8 cellular contexts compared by ENCODE assay signal in genomic region chrX:2499507-2499906, GRCh38. TPM values are rescaled to one million over a fixed set of nuclear protein-coding genes. Genes with fewer than 3 reads are reported as not detected.
DNase-seq lines count a peak whose midpoint lies in the region; ATAC-seq, FAIRE-seq and TF ChIP-seq lines count a peak whose summit lies in the region.

No MANE protein-coding gene starts in this region.

- POLR2A ChIA-PET in HepG2 (lab: Yijun Ruan, JAX) = no interaction called here

- CTCF ChIA-PET in HepG2 (lab: Yijun Ruan, JAX; ENCODE audit: low intra/inter-chr PET ratio, low total read pairs) = no interaction called here

- peak overlapping the region; percentile 87 for H3K4me3 Mint-ChIP-seq in T-helper 2 cell treated with Interferon-gamma antibody and Interleukin-4, amounts not matched to agents 5 μg/mL and 100 μg/mL, for 36 hours

- no peak overlapping the region for H2AFZ ChIP-seq in HepG2 (ENCODE audit: low read length)

- H3K36me3 Mint-ChIP-seq in T-helper 2 cell treated with Interferon-gamma antibody and Interleukin-4, amounts not matched to agents 5 μg/mL and 100 μg/mL, for 36 hours (ENCODE audit: low read depth) = peaks cover 13% of the 10 kb centered on the region

- no TSS peak for BruUV-seq in HepG2 (replicated peaks; lab: Mats Ljungman, UMichigan)

- H3K9ac ChIP-seq in HepG2 (ENCODE audit: insufficient read depth, low read depth, low read length) = peak overlapping the region; percentile 89

- H3K4me2 ChIP-seq in HepG2 (ENCODE audit: low read depth, low read length) = peak overlapping the region; percentile 87

- H3K27ac ChIP-seq in ascending aorta (peak overlapping the region; percentile 77 to 91), HepG2 (ENCODE audit: extremely low read length, insufficient read depth, low read length) (peak overlapping the region; percentile 92), temporal lobe (ENCODE audit: low read depth, low read length) (peak overlapping the region; percentile 65)

- peaks cover 21% of the 10 kb centered on the region for H3K4me1 Mint-ChIP-seq in T-helper 2 cell treated with Interferon-gamma antibody and Interleukin-4, amounts not matched to agents 5 μg/mL and 100 μg/mL, for 36 hours (ENCODE audit: low read depth)

- DNase-seq in T-helper 2 cell treated with Interferon-gamma antibody and Interleukin-4, amounts not matched to agents 5 μg/mL and 100 μg/mL, for 36 hours (ENCODE audit: low spot score) = no peak
- DNase-seq in T-helper 2 cell (no peak), ascending aorta (ENCODE audit: low spot score in 2 of 2) (no peak), HepG2 (ENCODE audit: low spot score) (no peak), GOT3 (lab: John Stamatoyannopoulos, UW) (no peak), SKM-1 (lab: John Stamatoyannopoulos, UW; ENCODE audit: unreplicated experiment) (no peak)

- no peaks in the 10 kb centered on the region for H3K27me3 Mint-ChIP-seq in T-helper 2 cell treated with Interferon-gamma antibody and Interleukin-4, amounts not matched to agents 5 μg/mL and 100 μg/mL, for 36 hours (ENCODE audit: low read depth)

- H3K4me1 ChIP-seq in ascending aorta = peaks cover 7 to 24% of the 10 kb centered on the region in 2 donors
- H3K4me1 ChIP-seq in HepG2 (ENCODE audit: insufficient read depth, low read length) = peaks cover 55% of the 10 kb centered on the region

- TF ChIP-seq CTCF in ascending aorta (IDR thresholded peaks at IDR 0.05) = no peak
- TF ChIP-seq CTCF in HepG2 (CRISPR knock-in tag; IDR thresholded peaks at IDR 0.05) = no peak

- no peak for TF ChIP-seq POLR2A in HepG2 (IDR thresholded peaks at IDR 0.05; ENCODE audit: insufficient read depth in 1 of 2, low read depth in 2 of 2, low read length in 2 of 2)

- peak overlapping the region; percentile 88 for H3K27ac Mint-ChIP-seq in T-helper 2 cell treated with Interferon-gamma antibody and Interleukin-4, amounts not matched to agents 5 μg/mL and 100 μg/mL, for 36 hours

- 7% methylated on average over 7 of the region's 8 CpGs for WGBS in HepG2 (ENCODE audit: low lambda C conversion rate)

- H3K4me3 ChIP-seq in ascending aorta = peak overlapping the region; percentile 84 to 99
- H3K4me3 ChIP-seq in HepG2 (replicated peaks in 1 of 3; ENCODE audit: insufficient read depth in 1 of 3, low read depth in 2 of 3, low read length in 3 of 3) = peak overlapping the region; percentile 87 to 99 (median 91)

- intact Hi-C loops in ascending aorta (cut with DNase I) = loop anchor here (5.0 to 10.0 kb wide), 3 partner anchors 93 to 1105 kb away; partner anchors contain the start of genes AKAP17A and SLC25A6
- intact Hi-C loops in HepG2 (cut with micrococcal nuclease; ENCODE audit: unreplicated experiment) = loop anchor here (5.0 kb wide), 1 partner anchor 97 kb away; no protein-coding TSS in a partner anchor

- H4K20me1 ChIP-seq in HepG2 (ENCODE audit: insufficient read depth, low read length) = no peaks in the 10 kb centered on the region

- H3K36me3 ChIP-seq in ascending aorta = no peaks in the 10 kb centered on the region
- H3K36me3 ChIP-seq in HepG2 (replicated peaks in 1 of 2; ENCODE audit: control insufficient read depth in 1 of 2, insufficient read depth in 2 of 2, low read length in 2 of 2) = peaks cover 2 to 4% of the 10 kb centered on the region in 2 experiments; a peak in 2 of 5 replicates

- ATAC-seq in HepG2 (no peak), GM21825 (IDR thresholded peaks at IDR 0.05; ENCODE audit: unreplicated experiment) (no peak)

- no peaks in the 10 kb centered on the region for H3K9me3 ChIP-seq in ascending aorta
- H3K9me3 ChIP-seq in HepG2 (ENCODE audit: low read length) = no peaks in the 10 kb centered on the region

- H3K79me2 ChIP-seq in HepG2 (ENCODE audit: insufficient read depth, low read length) = peaks cover 47% of the 10 kb centered on the region

- in situ Hi-C loops in HepG2 (cut with HindIII; ENCODE audit: extremely low pct_ligation_motif_present, low pct_unique_long_range_greater_than_20kb) = no loop called here

- no peak for FAIRE-seq in HepG2 (lab: Jason Lieb, UNC)

- no peak for TF ChIP-seq EP300 in HepG2 (IDR thresholded peaks at IDR 0.05; ENCODE audit: low read depth in 2 of 2, low read length in 2 of 2)
- TF ChIP-seq EP300 in HepG2 (CRISPR knock-in tag; IDR thresholded peaks at IDR 0.05; ENCODE audit: borderline replicate concordance) = no peak

- H3K9me3 Mint-ChIP-seq in T-helper 2 cell treated with Interferon-gamma antibody and Interleukin-4, amounts not matched to agents 5 μg/mL and 100 μg/mL, for 36 hours = no peaks in the 10 kb centered on the region

- H3K27me3 ChIP-seq in ascending aorta = no peaks in the 10 kb centered on the region
- no peaks in the 10 kb centered on the region; a peak in 1 of 5 replicates for H3K27me3 ChIP-seq in HepG2 (ENCODE audit: control insufficient read depth in 1 of 2, insufficient read depth in 2 of 2, low read length in 2 of 2)

- no peak for TF ChIP-seq RAD21 in HepG2 (CRISPR knock-in tag; IDR thresholded peaks at IDR 0.05)

TF ChIP-seq in HepG2, 621 proteins besides CTCF, POLR2A, EP300 and RAD21 (continues in another document):
- no peak for TF ChIP-seq POLR2G (IDR thresholded peaks at IDR 0.05; ENCODE audit: low read depth, low read length)
- peak; percentile 30; the same call in 1 of the 2 replicates for TF ChIP-seq KAT7 (CRISPR knock-in tag; IDR thresholded peaks at IDR 0.05; ENCODE audit: borderline replicate concordance)
- no peak for TF ChIP-seq CSRNP1 (CRISPR knock-in tag; IDR thresholded peaks at IDR 0.05)

RNA-seq across cellular contexts. Expression of gene DHRSX, which starts 1.3 kb away (rescaled TPM):
- 13.4 TPM for total RNA-seq in ascending aorta
- 11.4 and 15.5 TPM in 2 replicates for total RNA-seq in HepG2 (2016; rRNA removed; fragmentation: Illumina TruSeq; extraction: Trizol)
- total RNA-seq in HepG2 (2016; cell fraction: cytosol; rRNA removed; fragmentation: Illumina TruSeq; extraction: Trizol; ENCODE audit: low read depth) = 17.0 and 17.1 TPM in 2 replicates
- 12.0 and 16.4 TPM in 2 replicates for total RNA-seq in HepG2 (2016; cell fraction: insoluble cytoplasmic fraction; rRNA removed; fragmentation: Illumina TruSeq; extraction: Trizol)
- 20.4 and 22.0 TPM in 2 replicates for total RNA-seq in HepG2 (2016; cell fraction: membrane; rRNA removed; fragmentation: Illumina TruSeq; extraction: Trizol)
- total RNA-seq in HepG2 (2016; cell fraction: nucleus; rRNA removed; fragmentation: Illumina TruSeq; extraction: Trizol) = 10.0 and 12.2 TPM in 2 replicates
- polyA plus RNA-seq in HepG2 (2011; rRNA removed) = 24.3 and 28.9 TPM in 2 replicates
- polyA plus RNA-seq in HepG2 (2011; cell fraction: cytosol; rRNA removed) = 43.6 and 44.6 TPM in 2 replicates
- polyA plus RNA-seq in HepG2 (2011; cell fraction: nucleus; rRNA removed) = 19.8 and 21.8 TPM in 2 replicates
- 27.9 and 45.4 TPM in 2 replicates for polyA plus RNA-seq in HepG2 (2012)
- polyA plus RNA-seq in HepG2 (2016; cell fraction: cytosol; fragmentation: Illumina TruSeq; extraction: Trizol; ENCODE audit: low read depth) = 32.7 and 33.4 TPM in 2 replicates
- 17.5 and 19.2 TPM in 2 replicates for polyA plus RNA-seq in HepG2 (2016; cell fraction: insoluble cytoplasmic fraction; fragmentation: Illumina TruSeq; extraction: Trizol; ENCODE audit: low read depth)
- 32.3 and 33.0 TPM in 2 replicates for polyA plus RNA-seq in HepG2 (2016; cell fraction: membrane; fragmentation: Illumina TruSeq; extraction: Trizol; ENCODE audit: low read depth)
- 15.6 and 21.5 TPM in 2 replicates for polyA plus RNA-seq in HepG2 (2016; cell fraction: nucleus; fragmentation: Illumina TruSeq; extraction: Trizol; ENCODE audit: insufficient read depth, low read depth)
- polyA minus RNA-seq in HepG2 (2011; rRNA and poly(A)+ RNA removed; ENCODE audit: low replicate concordance) = 43.4 and 47.9 TPM in 2 replicates
- polyA minus RNA-seq in HepG2 (2011; cell fraction: cytosol; rRNA and poly(A)+ RNA removed) = 18.8 and 19.4 TPM in 2 replicates
- polyA minus RNA-seq in HepG2 (2011; cell fraction: nucleus; rRNA and poly(A)+ RNA removed) = 16.5 and 19.1 TPM in 2 replicates
- 17.5 TPM for total RNA-seq in temporal lobe

RNA-seq across cellular contexts. Expression of gene ZBED1, which starts 1.3 kb away (rescaled TPM):
- total RNA-seq in ascending aorta (34.6 TPM), HepG2 (2016; rRNA removed; fragmentation: Illumina TruSeq; extraction: Trizol) (28.9 and 29.8 TPM in 2 replicates), temporal lobe (27.3 TPM)
- 4.7 and 6.3 TPM in 2 replicates for total RNA-seq in HepG2 (2016; cell fraction: cytosol; rRNA removed; fragmentation: Illumina TruSeq; extraction: Trizol; ENCODE audit: low read depth)
- 24.4 and 29.9 TPM in 2 replicates for total RNA-seq in HepG2 (2016; cell fraction: insoluble cytoplasmic fraction; rRNA removed; fragmentation: Illumina TruSeq; extraction: Trizol)
- 21.5 and 24.7 TPM in 2 replicates for total RNA-seq in HepG2 (2016; cell fraction: membrane; rRNA removed; fragmentation: Illumina TruSeq; extraction: Trizol)
- total RNA-seq in HepG2 (2016; cell fraction: nucleus; rRNA removed; fragmentation: Illumina TruSeq; extraction: Trizol) = 14.1 and 17.2 TPM in 2 replicates
- polyA plus RNA-seq in HepG2 (2011; rRNA removed) = 20.0 and 24.1 TPM in 2 replicates
- polyA plus RNA-seq in HepG2 (2011; cell fraction: cytosol; rRNA removed) = 17.2 and 25.9 TPM in 2 replicates
- polyA plus RNA-seq in HepG2 (2011; cell fraction: nucleus; rRNA removed) = 15.2 and 18.2 TPM in 2 replicates
- polyA plus RNA-seq in HepG2 (2012) = 18.2 TPM in 2 replicates
- 3.0 and 3.2 TPM in 2 replicates for polyA plus RNA-seq in HepG2 (2016; cell fraction: cytosol; fragmentation: Illumina TruSeq; extraction: Trizol; ENCODE audit: low read depth)
- polyA plus RNA-seq in HepG2 (2016; cell fraction: insoluble cytoplasmic fraction; fragmentation: Illumina TruSeq; extraction: Trizol; ENCODE audit: low read depth) = 25.3 and 26.7 TPM in 2 replicates
- polyA plus RNA-seq in HepG2 (2016; cell fraction: membrane; fragmentation: Illumina TruSeq; extraction: Trizol; ENCODE audit: low read depth) = 10.1 and 11.7 TPM in 2 replicates
- 17.2 and 17.7 TPM in 2 replicates for polyA plus RNA-seq in HepG2 (2016; cell fraction: nucleus; fragmentation: Illumina TruSeq; extraction: Trizol; ENCODE audit: insufficient read depth, low read depth)
- 51.4 and 60.3 TPM in 2 replicates for polyA minus RNA-seq in HepG2 (2011; rRNA and poly(A)+ RNA removed; ENCODE audit: low replicate concordance)
- 25.4 and 30.2 TPM in 2 replicates for polyA minus RNA-seq in HepG2 (2011; cell fraction: cytosol; rRNA and poly(A)+ RNA removed)
- 10.9 and 13.4 TPM in 2 replicates for polyA minus RNA-seq in HepG2 (2011; cell fraction: nucleus; rRNA and poly(A)+ RNA removed)
